13 cellular contexts compared by ENCODE assay signal in the genomic region with DNA sequence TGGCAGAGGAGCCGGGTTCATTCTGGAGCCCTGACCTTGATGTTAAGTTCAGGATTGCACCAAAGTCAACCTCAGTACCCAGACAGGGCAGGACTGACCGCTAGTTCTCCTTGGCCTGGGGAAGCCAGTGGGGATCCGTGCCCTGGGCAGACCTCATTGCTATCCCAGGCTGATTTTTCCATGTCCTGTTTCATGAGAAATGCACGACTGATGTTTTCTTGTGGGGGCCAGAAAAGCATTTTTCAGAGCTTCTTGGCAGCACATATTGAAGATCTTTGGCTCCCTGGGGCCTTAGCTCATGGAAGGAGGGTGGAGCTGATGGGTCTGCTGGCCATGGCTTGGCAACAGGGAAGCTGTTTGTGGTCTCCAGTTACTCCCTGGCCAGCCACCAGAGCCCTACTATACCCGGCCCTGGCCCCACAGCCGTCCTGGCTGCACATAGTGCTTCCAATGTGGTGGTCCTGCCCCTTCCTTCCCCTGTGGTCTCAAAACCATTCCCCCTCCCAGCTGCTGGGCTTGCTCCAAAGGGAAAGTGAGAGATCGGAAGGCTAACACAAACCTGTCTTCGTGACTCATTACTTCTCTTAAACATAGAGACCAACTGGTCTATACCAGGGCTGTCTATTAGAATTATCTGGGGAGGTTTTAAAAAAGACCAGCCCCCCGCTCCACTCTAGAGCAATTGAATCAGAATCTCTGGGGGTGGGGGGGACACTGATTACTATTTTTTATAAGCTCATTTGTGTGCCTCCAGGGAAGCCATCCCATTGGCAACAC. TPM values are rescaled to one million over a fixed set of nuclear protein-coding genes. Genes with fewer than 3 reads are reported as not detected.
A peak's percentile ranks its signal among the peaks of the same experiment; 100 is the strongest.
DNase-seq lines count a peak whose midpoint lies in the region; ATAC-seq and TF ChIP-seq lines count a peak whose summit lies in the region.
"Had no signal": no experiment of that assay in that cellular context is flagged by ENCODE, and none has a peak within 500 bp of the region (broad histone marks: within the 10 kb centered on the region; RNA-seq: fewer than 3 reads in every experiment).

No MANE protein-coding gene starts in this region.

- WGBS in sigmoid colon, 2 donors, result 72 to 77% methylated on average over 9 of the region's 9 CpGs

- no peak overlapping the region for H3K4me3 ChIP-seq in astrocyte of the cerebellum (ENCODE audit: low read depth, low read length)
- no peak overlapping the region for H3K4me3 ChIP-seq in sigmoid colon
- H3K4me3 ChIP-seq in HAP-1, result no peak overlapping the region
- H3K4me3 ChIP-seq: SK-N-MC had no signal

- TF ChIP-seq CTCF in astrocyte of the cerebellum (IDR thresholded peaks at IDR 0.05; ENCODE audit: low read depth, low read length, missing control alignments) (no peak), sigmoid colon (IDR thresholded peaks at IDR 0.05) (no peak)

- peak; percentile 75 to 76 for ATAC-seq in left cardiac atrium

- H3K36me3 ChIP-seq in sigmoid colon, result no peaks in the 10 kb centered on the region
- no peaks in the 10 kb centered on the region for H3K36me3 ChIP-seq in HAP-1 (replicated peaks)

- H3K9me3 ChIP-seq in sigmoid colon, result no peaks in the 10 kb centered on the region
- no peaks in the 10 kb centered on the region for H3K9me3 ChIP-seq in HAP-1

- DNase-seq in Daoy (ENCODE audit: low read depth) (peak; percentile 35), astrocyte of the cerebellum (ENCODE audit: low read depth) (peak; percentile 98), left cardiac atrium (peak; percentile 77), sigmoid colon (peak; percentile 82), NCI-H226 (no peak), HAP-1 (ENCODE audit: low spot score in 2 of 2) (no peak), SHP77 treated with DMSO at 0.1 percent for 48 hours (lab: John Stamatoyannopoulos, UW) (no peak)
- DNase-seq in activated CD4-positive, alpha-beta T cell treated with anti-CD3 and anti-CD28 coated beads, Interleukin-2, amount 50 U/mL, for 1 hour, result no peak
- DNase-seq: activated CD4-positive, alpha-beta memory T cell treated with anti-CD3 and anti-CD28 coated beads for 36 hours; activated naive CD8-positive, alpha-beta T cell treated with anti-CD3 and anti-CD28 coated beads, Interleukin-2, amount 10 ng/mL, durations not matched to agents 7 days and 5 days; NCI-H2171 treated with DMSO at 0.1 percent for 48 hours had no signal

- H3K4me1 ChIP-seq in sigmoid colon, result peaks cover 0 to 18% (median 15%) of the 10 kb centered on the region in 4 donors
- H3K4me1 ChIP-seq in HAP-1, result peaks cover 15% of the 10 kb centered on the region

- TF ChIP-seq POLR2A in sigmoid colon (IDR thresholded peaks at IDR 0.05), result no peak

- TF ChIP-seq EP300 in sigmoid colon (IDR thresholded peaks at IDR 0.05), result no peak

- intact Hi-C loops in left cardiac atrium (cut with DNase I) (loop anchor here (5.0 to 10.0 kb wide), 3 partner anchors 113 to 220 kb away; no protein-coding TSS in a partner anchor), sigmoid colon (cut with DNase I) (loop anchor here (5.0 kb wide), 2 partner anchors 58 to 153 kb away; a partner anchor contains a TSS)

- in situ Hi-C loops in astrocyte of the cerebellum (cut with HindIII; ENCODE audit: low sequenced_read_pairs) (loop anchor here (25.0 kb wide), 1 partner anchor 527 kb away; a partner anchor contains a TSS), HAP-1 (cut with MboI; ENCODE audit: low sequenced_read_pairs) (no loop called here)

- peaks cover 0 to 11% (median 4%) of the 10 kb centered on the region in 3 donors for H3K27me3 ChIP-seq in sigmoid colon
- no peaks in the 10 kb centered on the region for H3K27me3 ChIP-seq in HAP-1 (ENCODE audit: low read depth)

- peak overlapping the region; percentile 66 to 75 (median 70) for H3K27ac ChIP-seq in sigmoid colon
- H3K27ac ChIP-seq: KMS-11, SK-N-MC had no signal

RNA-seq across cellular contexts. Expression of a gene that starts 11.3 kb away (rescaled TPM):
- 0.46 and 2.7 TPM in 2 replicates for total RNA-seq in Daoy (2014; rRNA removed; shearing (Covaris generic))
- total RNA-seq in left cardiac atrium (1 to 10 TPM; 1.8 to 3.2 TPM), sigmoid colon (1 to 10 TPM; 1.4 to 3.2 (median 1.6) TPM)
- polyA plus RNA-seq in sigmoid colon, result under 1 TPM in 2 of 3 donors, not detected in 1; 0.52 to 0.60 TPM
- total RNA-seq: activated naive CD8-positive, alpha-beta T cell treated with anti-CD3 and anti-CD28 coated beads, Interleukin-2, amount 10 ng/mL, durations not matched to agents 7 days and 5 days had no signal

RNA-seq across cellular contexts. Expression of a gene that starts 59.0 kb away (rescaled TPM):
- total RNA-seq in Daoy (2014; rRNA removed; shearing (Covaris generic)), result 9.8 and 10.4 TPM in 2 replicates
- total RNA-seq in left cardiac atrium (10 to 100 TPM in 1 of 2 donors, 1 to 10 TPM in 1; 9.4 to 13.1 TPM), sigmoid colon (10 to 100 TPM; 10.0 to 17.8 (median 12.1) TPM)
- 1 to 10 TPM; 5.8 to 7.8 (median 7.1) TPM for polyA plus RNA-seq in sigmoid colon

Comparison
In these comparisons a context has a peak if more than half of its experiments do, and no peak if none do; other contexts are left out.
1. DNase-seq: peak in Daoy (single experiment), astrocyte of the cerebellum (single experiment), left cardiac atrium (single experiment) and sigmoid colon (single experiment); none in NCI-H226 (single experiment), activated CD4-positive, alpha-beta T cell treated with anti-CD3 and anti-CD28 coated beads, Interleukin-2, amount 50 U/mL, for 1 hour (single experiment), HAP-1 (0 of 2) and SHP77 treated with DMSO at 0.1 percent for 48 hours (single experiment).